ENCODE assay signal across 8 cellular contexts in the genomic region with DNA sequence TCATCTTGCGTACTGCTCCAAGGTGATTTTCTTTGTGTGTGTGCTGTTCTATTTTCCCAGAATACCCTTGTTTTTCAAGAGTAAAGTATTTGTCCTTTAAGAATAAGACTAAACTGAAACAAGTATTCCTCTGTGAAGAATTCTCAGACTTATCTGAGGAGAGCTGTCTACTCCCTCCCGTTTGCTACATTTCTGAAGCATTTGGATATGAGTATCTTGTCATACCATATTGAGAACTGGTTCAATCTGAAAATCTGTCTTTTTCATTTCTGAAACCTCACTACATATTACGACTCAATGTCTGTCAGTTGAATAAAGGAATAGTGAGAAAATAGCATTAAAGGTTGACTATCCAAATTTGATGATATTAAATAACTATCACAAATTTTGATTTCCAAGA.
"Had no signal": no experiment of that assay in that cellular context is flagged by ENCODE, and none has a peak within 500 bp of the region (broad histone marks: within the 10 kb centered on the region; RNA-seq: fewer than 3 reads in every experiment).

No MANE protein-coding gene starts in this region.

- H3K9me3 Mint-ChIP-seq: HFFc6 had no signal

- H3K27ac Mint-ChIP-seq: HFFc6, IgD-negative memory B cell had no signal

- FAIRE-seq: HepG2 had no signal

- H3K4me3 Mint-ChIP-seq: HFFc6, IgD-negative memory B cell had no signal

- H3K4me1 Mint-ChIP-seq: IgD-negative memory B cell had no signal

- H3K4me3 ChIP-seq: HAP-1 had no signal

- H3K9me3 ChIP-seq: HAP-1 had no signal

- DNase-seq: GOT3, H7, HFFc6 had no signal

- H3K27ac ChIP-seq: HL-60 had no signal

- ATAC-seq: HCT116, HepG2 had no signal

- H3K36me3 ChIP-seq: HAP-1 had no signal

- H3K4me1 ChIP-seq: HAP-1 had no signal
